2 cellular contexts compared by ENCODE assay signal in genomic region chr3:111649180-111649579, GRCh38.
TF ChIP-seq lines count a peak whose summit lies in the region.

No MANE protein-coding gene starts in this region.

TF ChIP-seq in IMR-90, 13 proteins besides CTCF, POLR2A, EP300 and RAD21:
- TF ChIP-seq, protein P1, sequence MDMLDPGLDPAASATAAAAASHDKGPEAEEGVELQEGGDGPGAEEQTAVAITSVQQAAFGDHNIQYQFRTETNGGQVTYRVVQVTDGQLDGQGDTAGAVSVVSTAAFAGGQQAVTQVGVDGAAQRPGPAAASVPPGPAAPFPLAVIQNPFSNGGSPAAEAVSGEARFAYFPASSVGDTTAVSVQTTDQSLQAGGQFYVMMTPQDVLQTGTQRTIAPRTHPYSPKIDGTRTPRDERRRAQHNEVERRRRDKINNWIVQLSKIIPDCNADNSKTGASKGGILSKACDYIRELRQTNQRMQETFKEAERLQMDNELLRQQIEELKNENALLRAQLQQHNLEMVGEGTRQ (IDR thresholded peaks at IDR 0.05; ENCODE audit: low read depth, low read length): no peak
- TF ChIP-seq FOS (IDR thresholded peaks at IDR 0.05; ENCODE audit: low read depth, low read length) (no peak), RFX5 (IDR thresholded peaks at IDR 0.05; ENCODE audit: low read depth, low read length) (no peak), CEBPB (IDR thresholded peaks at IDR 0.05; ENCODE audit: low read depth, low read length) (peak; percentile 66), SMC3 (IDR thresholded peaks at IDR 0.05; ENCODE audit: low read depth, low read length) (no peak)

TF ChIP-seq in WTC11, 78 proteins besides CTCF, POLR2A, EP300 and RAD21:
- TF ChIP-seq, protein P1 (CRISPR knock-in tag; IDR thresholded peaks at IDR 0.05): no peak
- TF ChIP-seq ZNF281 (CRISPR knock-in tag; IDR thresholded peaks at IDR 0.05) (no peak), ATF6 (CRISPR knock-in tag; IDR thresholded peaks at IDR 0.05) (no peak), GTF2I (CRISPR knock-in tag; conservative IDR thresholded peaks at IDR 0.05) (no peak), OVOL2 (CRISPR knock-in tag; IDR thresholded peaks at IDR 0.05; ENCODE audit: borderline replicate concordance) (no peak), ELF4 (CRISPR knock-in tag; IDR thresholded peaks at IDR 0.05; ENCODE audit: low read depth) (no peak), EMX1 (CRISPR knock-in tag; IDR thresholded peaks at IDR 0.05) (no peak), MYBL2 (CRISPR knock-in tag; IDR thresholded peaks at IDR 0.05) (no peak), ZNF317 (CRISPR knock-in tag; IDR thresholded peaks at IDR 0.05; ENCODE audit: borderline replicate concordance, low read depth) (no peak), ZNF121 (CRISPR knock-in tag; IDR thresholded peaks at IDR 0.05) (no peak), ZNF671 (CRISPR knock-in tag; IDR thresholded peaks at IDR 0.05) (no peak), FOXP1 (CRISPR knock-in tag; IDR thresholded peaks at IDR 0.05; ENCODE audit: borderline replicate concordance) (no peak), JAZF1 (CRISPR knock-in tag; IDR thresholded peaks at IDR 0.05) (no peak), ERG (CRISPR knock-in tag; IDR thresholded peaks at IDR 0.05) (no peak)
- TF ChIP-seq, protein P2, sequence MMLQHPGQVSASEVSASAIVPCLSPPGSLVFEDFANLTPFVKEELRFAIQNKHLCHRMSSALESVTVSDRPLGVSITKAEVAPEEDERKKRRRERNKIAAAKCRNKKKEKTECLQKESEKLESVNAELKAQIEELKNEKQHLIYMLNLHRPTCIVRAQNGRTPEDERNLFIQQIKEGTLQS (CRISPR knock-in tag; conservative IDR thresholded peaks at IDR 0.05): no peak
